ENCODE assay signal across 35 cellular contexts in the genomic region with DNA sequence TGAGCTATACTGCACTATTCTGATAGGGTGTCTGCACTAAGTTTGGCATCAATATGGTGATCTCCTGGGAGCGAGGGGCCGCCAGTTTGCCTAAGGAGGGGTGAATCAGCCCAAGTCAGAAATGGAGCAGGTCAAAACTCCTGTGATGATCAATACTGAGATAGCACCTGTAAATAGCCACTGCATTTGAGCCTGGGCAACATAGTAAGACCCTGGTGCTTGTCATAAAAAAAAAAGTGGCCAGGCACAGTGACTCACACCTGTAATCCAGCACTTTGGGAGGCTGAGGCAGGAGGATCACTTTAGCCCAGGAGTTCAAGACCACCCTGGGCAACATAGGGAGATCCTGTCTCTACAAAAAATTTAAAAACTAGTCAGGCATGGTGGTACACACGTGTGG. TPM values are rescaled to one million over a fixed set of nuclear protein-coding genes. Genes with fewer than 3 reads are reported as not detected.
"Had no signal": no experiment of that assay in that cellular context is flagged by ENCODE, and none has a peak within 500 bp of the region (broad histone marks: within the 10 kb centered on the region; RNA-seq: fewer than 3 reads in every experiment).

No MANE protein-coding gene starts in this region.

- DNase-seq: Karpas-422, Kasumi-1, MG63, MM.1S, NCI-H1048, NCI-H1092, NCI-H1092 treated with DMSO at 0.1 percent for 48 hours, NCI-H1105, NCI-H1105 treated with DMSO at 0.1 percent for 48 hours, NCI-H1417, NCI-H1417 treated with DMSO at 0.1 percent for 48 hours, NCI-H1436, NCI-H1436 treated with DMSO at 0.1 percent for 48 hours, NCI-H146, NCI-H1694, NCI-H1694 treated with DMSO at 0.1 percent for 48 hours, NCI-H187, NCI-H187 treated with DMSO at 0.1 percent for 48 hours, NCI-H1930, NCI-H2029, NCI-H2029 treated with DMSO at 0.1 percent for 48 hours, NCI-H2081 treated with DMSO at 0.1 percent for 48 hours, NCI-H2107, NCI-H2171, NCI-H2171 treated with DMSO at 0.1 percent for 48 hours, NCI-H2227 treated with DMSO at 0.1 percent for 48 hours, NCI-H226, NCI-H345, NCI-H446, NCI-H446 treated with DMSO at 0.1 percent for 48 hours, NCI-H510A, NCI-H510A treated with DMSO at 0.1 percent for 48 hours, NCI-H524, NCI-H524 treated with DMSO at 0.1 percent for 48 hours had no signal

- H3K9me3 ChIP-seq: MG63 had no signal

- H3K4me3 ChIP-seq: MG63 had no signal

- H3K36me3 ChIP-seq: MG63 had no signal

- H3K27me3 ChIP-seq: MG63 had no signal

RNA-seq across cellular contexts. Expression of a gene that starts 48.1 kb away (rescaled TPM):
- total RNA-seq: LHCN-M2 had no signal
